In the genomic region with DNA sequence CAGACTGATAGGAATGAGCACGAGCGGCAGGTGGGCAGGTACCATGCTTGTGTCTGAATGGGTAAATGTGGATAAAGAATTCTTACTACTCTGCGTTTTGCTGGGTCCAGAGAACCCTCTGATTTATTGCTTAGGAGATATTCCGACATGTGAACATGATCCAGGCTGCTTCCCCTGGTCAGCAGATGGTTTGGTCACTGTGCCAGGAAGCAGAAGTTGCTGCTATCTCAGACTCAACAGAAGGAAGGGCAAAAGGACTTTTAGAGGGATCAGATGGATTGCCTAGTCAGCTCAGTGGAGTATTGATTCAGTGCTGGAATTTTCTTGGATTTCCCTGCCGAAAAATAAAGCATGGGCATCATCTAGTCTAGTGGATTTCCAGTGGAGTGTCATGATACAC, we compare ENCODE assay signal across 24 cellular contexts.
"Had no signal": no experiment of that assay in that cellular context is flagged by ENCODE, and none has a peak within 500 bp of the region (broad histone marks: within the 10 kb centered on the region; RNA-seq: fewer than 3 reads in every experiment).

No MANE protein-coding gene starts in this region.

- H3K27me3 Mint-ChIP-seq: activated B cell treated with CpG ODN at 0.5 μM for 24 hours; activated CD4-positive, alpha-beta T cell treated with anti-CD3 and anti-CD28 coated beads, Interleukin-2, amount 10 ng/mL, durations not matched to agents 24 days and 14 days; activated CD8-positive, alpha-beta memory T cell treated with anti-CD3 and anti-CD28 coated beads, Interleukin-2, amount 10 ng/mL, durations not matched to agents 7 days and 5 days; activated T-cell treated with anti-CD3 and anti-CD28 coated beads, Interleukin-2, amount 50 U/mL, for 24 hours; central memory CD8-positive, alpha-beta T cell had no signal

- H3K9me3 Mint-ChIP-seq: activated B cell treated with CpG ODN at 0.5 μM for 24 hours; activated CD4-positive, alpha-beta T cell treated with anti-CD3 and anti-CD28 coated beads, Interleukin-2, amount 10 ng/mL, durations not matched to agents 24 days and 14 days; activated naive CD4-positive, alpha-beta T cell treated with anti-CD3 and anti-CD28 coated beads, Interleukin-2, amount 50 U/mL, for 72 hours; activated naive CD8-positive, alpha-beta T cell treated with anti-CD3 and anti-CD28 coated beads, Interleukin-2, amount 50 U/mL, for 24 hours; activated T-cell treated with anti-CD3 and anti-CD28 coated beads, Interleukin-2, amount 50 U/mL, for 24 hours; activated T-helper 1 cell treated with anti-CD3 and anti-CD28 coated beads, Interleukin-12 subunit alpha, Interleukin-12 subunit beta, Interleukin-2, Interleukin-4 antibody, amounts not matched to agents 30 ng/mL and 10 ng/mL and 1 ng/mL, durations not matched to agents 14 hours and 24 hours and 36 hours; brain; T-helper 1 cell treated with Interleukin-12 subunit alpha and Interleukin-12 subunit beta and Interleukin-4 antibody, amounts not matched to agents 30 μg/mL and 1 μg/mL, for 36 hours had no signal

- ATAC-seq: activated CD8-positive, alpha-beta memory T cell treated with anti-CD3 and anti-CD28 coated beads, Interleukin-2, amount 10 ng/mL, durations not matched to agents 7 days and 5 days; activated naive CD4-positive, alpha-beta T cell treated with anti-CD3 and anti-CD28 coated beads, Interleukin-2, amount 50 U/mL, for 72 hours; activated naive CD8-positive, alpha-beta T cell treated with anti-CD3 and anti-CD28 coated beads, Interleukin-2, amount 50 U/mL, for 24 hours had no signal

- H3K4me1 Mint-ChIP-seq: activated B cell treated with CpG ODN at 0.5 μM for 24 hours; activated CD4-positive, alpha-beta T cell treated with anti-CD3 and anti-CD28 coated beads, Interleukin-2, amount 10 ng/mL, durations not matched to agents 24 days and 14 days; activated CD8-positive, alpha-beta memory T cell treated with anti-CD3 and anti-CD28 coated beads, Interleukin-2, amount 10 ng/mL, durations not matched to agents 7 days and 5 days; activated naive CD8-positive, alpha-beta T cell treated with anti-CD3 and anti-CD28 coated beads, Interleukin-2, amount 50 U/mL, for 24 hours; central memory CD8-positive, alpha-beta T cell had no signal

- H3K27ac Mint-ChIP-seq: activated B cell treated with CpG ODN at 0.5 μM for 24 hours; activated CD4-positive, alpha-beta T cell treated with anti-CD3 and anti-CD28 coated beads, Interleukin-2, amount 10 ng/mL, durations not matched to agents 24 days and 14 days; activated CD8-positive, alpha-beta memory T cell treated with anti-CD3 and anti-CD28 coated beads, Interleukin-2, amount 10 ng/mL, durations not matched to agents 7 days and 5 days; activated naive CD4-positive, alpha-beta T cell treated with anti-CD3 and anti-CD28 coated beads, Interleukin-2, amount 50 U/mL, for 72 hours; activated naive CD8-positive, alpha-beta T cell treated with anti-CD3 and anti-CD28 coated beads, Interleukin-2, amount 50 U/mL, for 24 hours; activated T-cell treated with anti-CD3 and anti-CD28 coated beads, Interleukin-2, amount 50 U/mL, for 24 hours; activated T-helper 1 cell treated with anti-CD3 and anti-CD28 coated beads, Interleukin-12 subunit alpha, Interleukin-12 subunit beta, Interleukin-2, Interleukin-4 antibody, amounts not matched to agents 30 ng/mL and 10 ng/mL and 1 ng/mL, durations not matched to agents 14 hours and 24 hours and 36 hours; brain; T-helper 1 cell treated with Interleukin-12 subunit alpha and Interleukin-12 subunit beta and Interleukin-4 antibody, amounts not matched to agents 30 μg/mL and 1 μg/mL, for 36 hours had no signal

- H3K36me3 Mint-ChIP-seq: activated CD8-positive, alpha-beta memory T cell treated with anti-CD3 and anti-CD28 coated beads, Interleukin-2, amount 10 ng/mL, durations not matched to agents 7 days and 5 days; activated naive CD4-positive, alpha-beta T cell treated with anti-CD3 and anti-CD28 coated beads, Interleukin-2, amount 50 U/mL, for 72 hours; brain had no signal

- DNase-seq: activated B cell treated with CpG ODN at 0.5 μM for 24 hours; activated CD4-positive, alpha-beta T cell treated with anti-CD3 and anti-CD28 coated beads for 1 hour; activated CD4-positive, alpha-beta T cell treated with anti-CD3 and anti-CD28 coated beads, Interleukin-2, amount 10 ng/mL, durations not matched to agents 24 days and 14 days; activated CD4-positive, alpha-beta T cell treated with anti-CD3 and anti-CD28 coated beads, Interleukin-2, amount 50 U/mL, for 48 hours; activated CD8-positive, alpha-beta memory T cell treated with anti-CD3 and anti-CD28 coated beads, Interleukin-2, amount 10 ng/mL, durations not matched to agents 7 days and 5 days; activated effector memory CD4-positive, alpha-beta T cell treated with Interleukin-2 at 50 U/mL for 16 hours; activated naive CD4-positive, alpha-beta T cell; activated naive CD8-positive, alpha-beta T cell treated with anti-CD3 and anti-CD28 coated beads, Interleukin-2, amount 50 U/mL, for 24 hours; activated T-cell treated with anti-CD3 and anti-CD28 coated beads, Interleukin-2, amount 50 U/mL, for 24 hours; amygdala; Karpas-422; MM.1S; NCI-H1105 treated with DMSO at 0.1 percent for 48 hours; NCI-H1436 treated with DMSO at 0.1 percent for 48 hours; NCI-H187; NCI-H2081; NCI-H510A treated with DMSO at 0.1 percent for 48 hours; PC-3; SHP77 treated with DMSO at 0.1 percent for 48 hours had no signal

- H3K4me3 Mint-ChIP-seq: activated B cell treated with CpG ODN at 0.5 μM for 24 hours; activated CD4-positive, alpha-beta T cell treated with anti-CD3 and anti-CD28 coated beads, Interleukin-2, amount 10 ng/mL, durations not matched to agents 24 days and 14 days; activated CD8-positive, alpha-beta memory T cell treated with anti-CD3 and anti-CD28 coated beads, Interleukin-2, amount 10 ng/mL, durations not matched to agents 7 days and 5 days; activated naive CD8-positive, alpha-beta T cell treated with anti-CD3 and anti-CD28 coated beads, Interleukin-2, amount 50 U/mL, for 24 hours; activated T-cell treated with anti-CD3 and anti-CD28 coated beads, Interleukin-2, amount 50 U/mL, for 24 hours; activated T-helper 1 cell treated with anti-CD3 and anti-CD28 coated beads, Interleukin-12 subunit alpha, Interleukin-12 subunit beta, Interleukin-2, Interleukin-4 antibody, amounts not matched to agents 30 ng/mL and 10 ng/mL and 1 ng/mL, durations not matched to agents 14 hours and 24 hours and 36 hours; brain; central memory CD8-positive, alpha-beta T cell; T-helper 1 cell treated with Interleukin-12 subunit alpha and Interleukin-12 subunit beta and Interleukin-4 antibody, amounts not matched to agents 30 μg/mL and 1 μg/mL, for 36 hours had no signal
